In the genomic region with DNA sequence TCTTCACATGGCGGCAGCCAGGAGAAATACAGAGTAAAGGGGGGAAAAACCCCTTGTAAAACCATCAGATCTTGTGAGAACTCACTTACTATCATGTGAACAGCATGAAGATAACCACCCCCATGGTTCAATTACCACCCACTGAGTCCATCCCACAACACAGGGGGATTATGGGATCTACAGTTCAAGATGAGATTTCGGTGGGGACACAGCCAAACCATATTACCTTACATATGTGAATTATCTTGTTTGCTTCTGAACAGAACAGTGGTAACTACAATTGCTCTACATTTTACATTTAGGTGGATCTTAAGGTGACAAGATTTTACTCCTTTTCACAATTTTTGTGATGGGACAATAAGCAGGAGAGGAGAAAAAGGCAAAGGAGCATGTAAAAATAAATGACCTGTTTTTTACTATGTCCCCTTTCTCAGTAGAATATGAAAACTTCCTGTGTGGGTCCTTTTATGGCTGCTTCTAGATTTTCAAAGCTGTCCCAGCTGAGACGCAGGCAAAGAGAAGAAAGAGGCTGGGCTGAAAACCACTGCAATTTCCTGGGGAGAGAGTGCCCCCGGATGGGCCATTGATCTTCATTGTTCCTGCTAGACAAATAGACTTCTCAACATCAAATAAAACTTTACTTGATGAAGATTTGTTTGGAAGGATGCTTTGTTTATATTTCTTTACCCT, we compare ENCODE assay signal across 8 cellular contexts. TPM values are rescaled to one million over a fixed set of nuclear protein-coding genes. Genes with fewer than 3 reads are reported as not detected.
DNase-seq lines count a peak whose midpoint lies in the region; ATAC-seq and TF ChIP-seq lines count a peak whose summit lies in the region.

No MANE protein-coding gene starts in this region.

- H3K4me3 Mint-ChIP-seq in T-helper 1 cell treated with Interleukin-12 subunit alpha and Interleukin-12 subunit beta and Interleukin-4 antibody, amounts not matched to agents 30 μg/mL and 1 μg/mL, for 36 hours = no peak overlapping the region
- H3K4me3 Mint-ChIP-seq in chondrocyte (ENCODE audit: unreplicated experiment) = no peak overlapping the region

- H3K27me3 Mint-ChIP-seq in T-helper 1 cell treated with Interleukin-12 subunit alpha and Interleukin-12 subunit beta and Interleukin-4 antibody, amounts not matched to agents 30 μg/mL and 1 μg/mL, for 36 hours (ENCODE audit: low read depth) = no peaks in the 10 kb centered on the region
- no peaks in the 10 kb centered on the region for H3K27me3 Mint-ChIP-seq in chondrocyte (ENCODE audit: low read depth)

- H3K4me1 Mint-ChIP-seq in T-helper 1 cell treated with Interleukin-12 subunit alpha and Interleukin-12 subunit beta and Interleukin-4 antibody, amounts not matched to agents 30 μg/mL and 1 μg/mL, for 36 hours (ENCODE audit: low read depth) = peaks cover 12% of the 10 kb centered on the region
- H3K4me1 Mint-ChIP-seq in chondrocyte (ENCODE audit: low read depth) = no peaks in the 10 kb centered on the region

- H3K9me3 Mint-ChIP-seq in T-helper 1 cell treated with Interleukin-12 subunit alpha and Interleukin-12 subunit beta and Interleukin-4 antibody, amounts not matched to agents 30 μg/mL and 1 μg/mL, for 36 hours = peaks cover 13% of the 10 kb centered on the region
- no peaks in the 10 kb centered on the region for H3K9me3 Mint-ChIP-seq in chondrocyte (ENCODE audit: low read depth)

- H3K27ac Mint-ChIP-seq in T-helper 1 cell treated with Interleukin-12 subunit alpha and Interleukin-12 subunit beta and Interleukin-4 antibody, amounts not matched to agents 30 μg/mL and 1 μg/mL, for 36 hours = peak overlapping the region; percentile 52
- no peak overlapping the region for H3K27ac Mint-ChIP-seq in chondrocyte (ENCODE audit: unreplicated experiment)

- no peak for DNase-seq in chondrocyte (ENCODE audit: low spot score)
- no peak for DNase-seq in sciatic nerve (ENCODE audit: low spot score)
- no peak for DNase-seq in D341Med (ENCODE audit: low spot score)
- DNase-seq in foreskin melanocyte = no peak

- peak; percentile 87 for ATAC-seq in sciatic nerve
- no peak for ATAC-seq in GM19328 (IDR thresholded peaks at IDR 0.05; ENCODE audit: unreplicated experiment)
- ATAC-seq in GM18511 (IDR thresholded peaks at IDR 0.05; ENCODE audit: unreplicated experiment) = no peak

- peaks cover 3% of the 10 kb centered on the region for H3K36me3 Mint-ChIP-seq in T-helper 1 cell treated with Interleukin-12 subunit alpha and Interleukin-12 subunit beta and Interleukin-4 antibody, amounts not matched to agents 30 μg/mL and 1 μg/mL, for 36 hours (ENCODE audit: low read depth)
- H3K36me3 Mint-ChIP-seq in chondrocyte (ENCODE audit: low read depth) = no peaks in the 10 kb centered on the region

- TF ChIP-seq CTCF in GM12873 (IDR thresholded peaks at IDR 0.05; ENCODE audit: insufficient read depth, low read depth, low read length, missing control alignments) (peak; percentile 5), chondrocyte (IDR thresholded peaks at IDR 0.05) (peak; percentile 52)

- intact Hi-C loops in sciatic nerve (cut with DNase I) = no loop called here

RNA-seq across cellular contexts. Expression of gene PGM2, which starts 45.9 kb away (rescaled TPM):
- total RNA-seq in chondrocyte (26.1 to 28.9 TPM (median 26.4 TPM) in 3 replicates), sciatic nerve (21.5 TPM)
